1 cellular context compared by ENCODE assay signal in genomic region chr14:100849432-100849831, GRCh38.
TF ChIP-seq lines count a peak whose summit lies in the region.

No MANE protein-coding gene starts in this region.

TF ChIP-seq in HCT116, 20 proteins besides CTCF, POLR2A, EP300 and RAD21 (continued from another document):
- TF ChIP-seq ZBTB33 (IDR thresholded peaks at IDR 0.05; ENCODE audit: extremely low read depth, insufficient replicate concordance, low read length) (no peak), REST (IDR thresholded peaks at IDR 0.05; ENCODE audit: low read depth) (no peak), SP1 (IDR thresholded peaks at IDR 0.05; ENCODE audit: low read depth) (no peak), EZH2phosphoT487 (IDR thresholded peaks at IDR 0.05; ENCODE audit: borderline replicate concordance) (no peak), SRF (IDR thresholded peaks at IDR 0.05; ENCODE audit: low read depth) (no peak), CBX3 (IDR thresholded peaks at IDR 0.05; ENCODE audit: low read depth) (no peak), FOSL1 (IDR thresholded peaks at IDR 0.05; ENCODE audit: low read depth) (no peak), ZFX (IDR thresholded peaks at IDR 0.05) (no peak), CEBPB (IDR thresholded peaks at IDR 0.05; ENCODE audit: low read depth) (no peak), ELF1 (IDR thresholded peaks at IDR 0.05; ENCODE audit: borderline replicate concordance, low read depth) (no peak), POLR2AphosphoS5 (IDR thresholded peaks at IDR 0.05; ENCODE audit: low read depth, low read length) (no peak), EGR1 (IDR thresholded peaks at IDR 0.05; ENCODE audit: low read depth) (no peak), EZH2 (IDR thresholded peaks at IDR 0.05) (no peak), JUND (IDR thresholded peaks at IDR 0.05) (no peak), YY1 (IDR thresholded peaks at IDR 0.05; ENCODE audit: extremely low read depth, insufficient replicate concordance, low read depth, low read length) (no peak), SIN3A (IDR thresholded peaks at IDR 0.05; ENCODE audit: low read depth) (no peak), ZNF274 (IDR thresholded peaks at IDR 0.05; ENCODE audit: low read depth, low read length) (no peak)
